Comparison of ENCODE assay signal across 3 cellular contexts in the genomic region with DNA sequence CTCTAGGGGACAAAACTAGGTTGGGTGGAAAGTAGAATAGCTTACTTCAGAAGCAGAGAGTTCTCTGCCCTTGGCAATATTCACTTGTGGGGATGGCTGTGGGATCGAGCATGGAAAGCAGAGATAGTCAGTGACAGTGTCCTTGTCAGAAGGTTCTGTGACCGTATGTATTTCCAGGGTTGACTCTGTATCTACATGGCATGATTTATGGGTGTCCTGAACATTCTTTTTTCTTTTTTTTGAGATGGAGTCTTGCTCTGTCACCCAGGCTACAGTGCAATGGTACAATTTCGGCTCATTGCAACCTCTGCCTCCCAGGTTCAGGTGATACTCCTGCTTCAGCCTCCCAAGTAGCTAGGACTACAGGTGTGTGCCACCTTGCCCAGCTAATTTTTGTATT.
TF ChIP-seq lines count a peak whose summit lies in the region.

No MANE protein-coding gene starts in this region.

TF ChIP-seq in A549, 52 proteins besides CTCF, POLR2A, EP300 and RAD21:
- TF ChIP-seq HOXB5 (CRISPR knock-in tag; IDR thresholded peaks at IDR 0.05): no peak

TF ChIP-seq in GM12878, 131 proteins besides CTCF, POLR2A, EP300 and RAD21:
- no peak for TF ChIP-seq RAD51 (IDR thresholded peaks at IDR 0.05)
- TF ChIP-seq ETV6 (conservative IDR thresholded peaks at IDR 0.05 in 1 of 2, IDR thresholded peaks at IDR 0.05 in 1 of 2; ENCODE audit: borderline replicate concordance in 1 of 2, low read depth in 1 of 2): no peak
- no peak for TF ChIP-seq BRCA1 (IDR thresholded peaks at IDR 0.05; ENCODE audit: low read depth, low read length)
- TF ChIP-seq POLR2AphosphoS2 (IDR thresholded peaks at IDR 0.05; ENCODE audit: low read depth, low read length): no peak
- no peak for TF ChIP-seq KAT2A (conservative IDR thresholded peaks at IDR 0.05; ENCODE audit: control insufficient read depth, low read depth, low read length)
- TF ChIP-seq, protein P1, sequence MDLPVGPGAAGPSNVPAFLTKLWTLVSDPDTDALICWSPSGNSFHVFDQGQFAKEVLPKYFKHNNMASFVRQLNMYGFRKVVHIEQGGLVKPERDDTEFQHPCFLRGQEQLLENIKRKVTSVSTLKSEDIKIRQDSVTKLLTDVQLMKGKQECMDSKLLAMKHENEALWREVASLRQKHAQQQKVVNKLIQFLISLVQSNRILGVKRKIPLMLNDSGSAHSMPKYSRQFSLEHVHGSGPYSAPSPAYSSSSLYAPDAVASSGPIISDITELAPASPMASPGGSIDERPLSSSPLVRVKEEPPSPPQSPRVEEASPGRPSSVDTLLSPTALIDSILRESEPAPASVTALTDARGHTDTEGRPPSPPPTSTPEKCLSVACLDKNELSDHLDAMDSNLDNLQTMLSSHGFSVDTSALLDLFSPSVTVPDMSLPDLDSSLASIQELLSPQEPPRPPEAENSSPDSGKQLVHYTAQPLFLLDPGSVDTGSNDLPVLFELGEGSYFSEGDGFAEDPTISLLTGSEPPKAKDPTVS (IDR thresholded peaks at IDR 0.05; ENCODE audit: low read depth, low read length): no peak
- TF ChIP-seq, protein P2, sequence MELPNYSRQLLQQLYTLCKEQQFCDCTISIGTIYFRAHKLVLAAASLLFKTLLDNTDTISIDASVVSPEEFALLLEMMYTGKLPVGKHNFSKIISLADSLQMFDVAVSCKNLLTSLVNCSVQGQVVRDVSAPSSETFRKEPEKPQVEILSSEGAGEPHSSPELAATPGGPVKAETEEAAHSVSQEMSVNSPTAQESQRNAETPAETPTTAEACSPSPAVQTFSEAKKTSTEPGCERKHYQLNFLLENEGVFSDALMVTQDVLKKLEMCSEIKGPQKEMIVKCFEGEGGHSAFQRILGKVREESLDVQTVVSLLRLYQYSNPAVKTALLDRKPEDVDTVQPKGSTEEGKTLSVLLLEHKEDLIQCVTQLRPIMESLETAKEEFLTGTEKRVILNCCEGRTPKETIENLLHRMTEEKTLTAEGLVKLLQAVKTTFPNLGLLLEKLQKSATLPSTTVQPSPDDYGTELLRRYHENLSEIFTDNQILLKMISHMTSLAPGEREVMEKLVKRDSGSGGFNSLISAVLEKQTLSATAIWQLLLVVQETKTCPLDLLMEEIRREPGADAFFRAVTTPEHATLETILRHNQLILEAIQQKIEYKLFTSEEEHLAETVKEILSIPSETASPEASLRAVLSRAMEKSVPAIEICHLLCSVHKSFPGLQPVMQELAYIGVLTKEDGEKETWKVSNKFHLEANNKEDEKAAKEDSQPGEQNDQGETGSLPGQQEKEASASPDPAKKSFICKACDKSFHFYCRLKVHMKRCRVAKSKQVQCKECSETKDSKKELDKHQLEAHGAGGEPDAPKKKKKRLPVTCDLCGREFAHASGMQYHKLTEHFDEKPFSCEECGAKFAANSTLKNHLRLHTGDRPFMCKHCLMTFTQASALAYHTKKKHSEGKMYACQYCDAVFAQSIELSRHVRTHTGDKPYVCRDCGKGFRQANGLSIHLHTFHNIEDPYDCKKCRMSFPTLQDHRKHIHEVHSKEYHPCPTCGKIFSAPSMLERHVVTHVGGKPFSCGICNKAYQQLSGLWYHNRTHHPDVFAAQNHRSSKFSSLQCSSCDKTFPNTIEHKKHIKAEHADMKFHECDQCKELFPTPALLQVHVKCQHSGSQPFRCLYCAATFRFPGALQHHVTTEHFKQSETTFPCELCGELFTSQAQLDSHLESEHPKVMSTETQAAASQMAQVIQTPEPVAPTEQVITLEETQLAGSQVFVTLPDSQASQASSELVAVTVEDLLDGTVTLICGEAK (IDR thresholded peaks at IDR 0.05; ENCODE audit: borderline replicate concordance): no peak
- TF ChIP-seq HDAC2 (IDR thresholded peaks at IDR 0.05): no peak
- TF ChIP-seq, protein P3, sequence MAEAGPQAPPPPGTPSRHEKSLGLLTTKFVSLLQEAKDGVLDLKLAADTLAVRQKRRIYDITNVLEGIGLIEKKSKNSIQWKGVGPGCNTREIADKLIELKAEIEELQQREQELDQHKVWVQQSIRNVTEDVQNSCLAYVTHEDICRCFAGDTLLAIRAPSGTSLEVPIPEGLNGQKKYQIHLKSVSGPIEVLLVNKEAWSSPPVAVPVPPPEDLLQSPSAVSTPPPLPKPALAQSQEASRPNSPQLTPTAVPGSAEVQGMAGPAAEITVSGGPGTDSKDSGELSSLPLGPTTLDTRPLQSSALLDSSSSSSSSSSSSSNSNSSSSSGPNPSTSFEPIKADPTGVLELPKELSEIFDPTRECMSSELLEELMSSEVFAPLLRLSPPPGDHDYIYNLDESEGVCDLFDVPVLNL (IDR thresholded peaks at IDR 0.05; ENCODE audit: low read depth, low read length): no peak
- TF ChIP-seq RB1 (IDR thresholded peaks at IDR 0.05; ENCODE audit: borderline replicate concordance): no peak
- TF ChIP-seq SMC3 (IDR thresholded peaks at IDR 0.05; ENCODE audit: borderline replicate concordance, low read length): no peak
- no peak for TF ChIP-seq BCL11A (IDR thresholded peaks at IDR 0.05; ENCODE audit: low read depth, low read length)
- TF ChIP-seq ASH2L (IDR thresholded peaks at IDR 0.05; ENCODE audit: borderline replicate concordance, low read depth): no peak

TF ChIP-seq in WTC11, 78 proteins besides CTCF, POLR2A, EP300 and RAD21:
- TF ChIP-seq ZNF423 (CRISPR knock-in tag; IDR thresholded peaks at IDR 0.05) (no peak), IRF2 (CRISPR knock-in tag; IDR thresholded peaks at IDR 0.05; ENCODE audit: borderline replicate concordance, low read depth) (no peak)
